8 cellular contexts compared by ENCODE assay signal in the genomic region with DNA sequence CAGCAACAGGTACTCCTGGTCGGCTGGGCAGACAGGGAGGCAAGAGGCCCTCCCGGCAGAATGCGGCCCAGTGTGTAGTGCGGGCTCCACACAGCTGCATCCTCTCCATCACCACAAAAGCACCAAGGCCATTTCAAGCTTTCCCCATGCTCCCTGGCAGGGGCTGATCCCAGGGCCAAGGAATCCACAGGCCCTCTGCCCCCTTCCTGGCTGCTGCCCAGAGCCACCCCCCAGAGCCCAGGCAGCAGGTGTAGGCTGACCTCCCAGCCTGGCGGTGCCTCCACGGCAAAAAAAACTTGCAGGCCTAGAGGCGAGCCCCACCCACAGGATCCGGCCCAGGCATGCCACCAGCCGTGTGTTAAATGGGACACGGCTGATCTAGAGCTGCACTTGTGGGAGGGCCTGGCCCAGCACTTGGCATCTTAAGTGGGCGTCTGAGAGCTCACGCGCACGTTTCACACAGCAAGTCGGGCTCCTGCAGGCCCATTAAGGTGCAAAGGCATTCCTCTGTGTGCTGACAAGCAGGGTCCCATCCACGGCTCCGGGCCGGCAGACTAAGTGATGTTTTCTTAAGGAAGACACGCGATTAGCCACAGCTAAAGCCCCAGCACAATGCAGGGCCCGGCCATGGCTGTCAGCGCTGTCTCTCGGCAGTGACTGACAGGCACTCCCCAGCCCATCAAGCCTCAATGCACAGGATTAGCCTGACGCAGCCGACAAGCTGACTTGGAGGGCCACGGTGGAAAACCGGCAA. TPM values are rescaled to one million over a fixed set of nuclear protein-coding genes. Genes with fewer than 3 reads are reported as not detected.
DNase-seq lines count a peak whose midpoint lies in the region; ATAC-seq and TF ChIP-seq lines count a peak whose summit lies in the region.

No MANE protein-coding gene starts in this region.

- intact Hi-C loops in dorsolateral prefrontal cortex (cut with DNase I): no loop called here

- no peaks in the 10 kb centered on the region for H3K9me3 ChIP-seq in RWPE2 (ENCODE audit: severe bottlenecking)
- H3K9me3 ChIP-seq in osteoblast (ENCODE audit: low read depth, low read length): no peaks in the 10 kb centered on the region

- H3K4me2 ChIP-seq in GM23338 (no peak overlapping the region), osteoblast (ENCODE audit: insufficient read depth, low read length) (no peak overlapping the region)

- in situ Hi-C loops in brain microvascular endothelial cell (cut with HindIII; ENCODE audit: low pct_ligation_motif_present, low sequenced_read_pairs): no loop called here

- no peak; the same call in 2 of the 3 replicates for ATAC-seq in GM23338
- ATAC-seq in RWPE2 (ENCODE audit: low read depth): peak; percentile 50

- no peaks in the 10 kb centered on the region for H3K4me1 ChIP-seq in GM23338 (ENCODE audit: insufficient read depth)
- H3K4me1 ChIP-seq in RWPE2 (ENCODE audit: insufficient read depth, poor library complexity, severe bottlenecking): peaks cover 19% of the 10 kb centered on the region
- H3K4me1 ChIP-seq in osteoblast (ENCODE audit: insufficient read depth, low read length): peaks cover 39% of the 10 kb centered on the region

- no peaks in the 10 kb centered on the region for H3K9me2 ChIP-seq in GM23338 (ENCODE audit: insufficient read depth)

- H3F3A ChIP-seq in GM23338 (replicated peaks; ENCODE audit: low read depth): no peaks in the 10 kb centered on the region

- peaks cover 10% of the 10 kb centered on the region for H3K27me3 Mint-ChIP-seq in GM23338 (ENCODE audit: insufficient read depth, low read depth, poor library complexity)

- no peak overlapping the region for H3K4me3 Mint-ChIP-seq in GM23338

- no peak overlapping the region; the same call in 1 of the 2 replicates for H3K27ac ChIP-seq in GM23338 (ENCODE audit: low read depth)
- H3K27ac ChIP-seq in RWPE2 (ENCODE audit: poor library complexity, severe bottlenecking): peak overlapping the region; percentile 98
- peak overlapping the region in 7 of 59 donors; percentile 11 to 38 (median 23) for H3K27ac ChIP-seq in dorsolateral prefrontal cortex
- H3K27ac ChIP-seq in osteoblast (ENCODE audit: low read depth, low read length): no peak overlapping the region
- no peak overlapping the region for H3K27ac ChIP-seq in brain microvascular endothelial cell

- peaks cover 6% of the 10 kb centered on the region; the same call in 2 of the 3 replicates for H3K4me1 Mint-ChIP-seq in GM23338

- no peaks in the 10 kb centered on the region for H3K79me2 ChIP-seq in GM23338 (replicated peaks; ENCODE audit: insufficient read depth)
- no peaks in the 10 kb centered on the region for H3K79me2 ChIP-seq in osteoblast (ENCODE audit: insufficient read depth, low read length)

- H3K36me3 ChIP-seq in GM23338 (ENCODE audit: insufficient read depth): no peaks in the 10 kb centered on the region
- H3K36me3 ChIP-seq in RWPE2 (ENCODE audit: low read depth): peaks cover 6% of the 10 kb centered on the region; the same call in 1 of the 2 replicates
- H3K36me3 ChIP-seq in osteoblast (ENCODE audit: insufficient read depth, low read length): no peaks in the 10 kb centered on the region
- H3K36me3 ChIP-seq in brain microvascular endothelial cell (replicated peaks): no peaks in the 10 kb centered on the region

- TF ChIP-seq CTCF in GM23338 (conservative IDR thresholded peaks at IDR 0.05; ENCODE audit: low read depth in 2 of 2): no peak
- no peak for TF ChIP-seq CTCF in RWPE2 (IDR thresholded peaks at IDR 0.05; ENCODE audit: poor library complexity, severe bottlenecking)
- no peak for TF ChIP-seq CTCF in dorsolateral prefrontal cortex (IDR thresholded peaks at IDR 0.05 in 54 of 56, conservative IDR thresholded peaks at IDR 0.05 in 2 of 56; ENCODE audit: low read depth in 1 of 56, partially characterized antibody in 56 of 56)
- no peak for TF ChIP-seq CTCF in osteoblast (IDR thresholded peaks at IDR 0.05; ENCODE audit: extremely low read depth, low read depth, low read length)
- TF ChIP-seq CTCF in brain microvascular endothelial cell (IDR thresholded peaks at IDR 0.05; ENCODE audit: low read depth, low read length, missing control alignments): no peak
- TF ChIP-seq CTCF in foreskin fibroblast (IDR thresholded peaks at IDR 0.05; ENCODE audit: low read depth, low read length): no peak

- H4K20me1 ChIP-seq in GM23338 (replicated peaks; ENCODE audit: insufficient read depth) (no peaks in the 10 kb centered on the region), osteoblast (ENCODE audit: insufficient read depth, low read length) (no peaks in the 10 kb centered on the region)

- H3K27ac Mint-ChIP-seq in GM23338: no peak overlapping the region

- no peak overlapping the region for H2AFZ ChIP-seq in GM23338
- H2AFZ ChIP-seq in osteoblast (ENCODE audit: low read length): no peak overlapping the region

- H3K4me3 ChIP-seq in GM23338 (no peak overlapping the region), RWPE2 (ENCODE audit: severe bottlenecking) (no peak overlapping the region), dorsolateral prefrontal cortex (no peak overlapping the region), osteoblast (ENCODE audit: insufficient read depth, low read length) (no peak overlapping the region), brain microvascular endothelial cell (ENCODE audit: low read depth, low read length) (no peak overlapping the region), foreskin fibroblast (ENCODE audit: low read depth in 1 of 2, low read length in 2 of 2) (no peak overlapping the region)

- H3K27me3 ChIP-seq in GM23338 (ENCODE audit: insufficient read depth): no peaks in the 10 kb centered on the region
- no peaks in the 10 kb centered on the region for H3K27me3 ChIP-seq in RWPE2 (ENCODE audit: insufficient read depth, poor library complexity, severe bottlenecking)
- H3K27me3 ChIP-seq in dorsolateral prefrontal cortex: no peaks in the 10 kb centered on the region
- no peaks in the 10 kb centered on the region for H3K27me3 ChIP-seq in osteoblast (ENCODE audit: insufficient read depth, low read length)
- H3K27me3 ChIP-seq in brain microvascular endothelial cell (replicated peaks): no peaks in the 10 kb centered on the region

- peak; percentile 34 for DNase-seq in GM23338 (ENCODE audit: low spot score)
- DNase-seq in RWPE2 (ENCODE audit: low spot score): peak; percentile 66
- DNase-seq in dorsolateral prefrontal cortex: peak in 7 of 10 donors; percentile 20 to 63 (median 55)
- DNase-seq in osteoblast (ENCODE audit: insufficient read length, low spot score, missing footprints): peak; percentile 65
- DNase-seq in brain microvascular endothelial cell: no peak
- no peak for DNase-seq in OCI-M1 (lab: John Stamatoyannopoulos, UW)
- DNase-seq in HK-2 (ENCODE audit: unreplicated experiment): no peak
- DNase-seq in foreskin fibroblast: no peak

- no peaks in the 10 kb centered on the region for H3K9me3 Mint-ChIP-seq in GM23338

- no peaks in the 10 kb centered on the region for H3K36me3 Mint-ChIP-seq in GM23338 (ENCODE audit: low read depth)

TF ChIP-seq in GM23338, 12 proteins besides CTCF, POLR2A, EP300 and RAD21 (continues in another document):
- TF ChIP-seq EZH2phosphoT487 (IDR thresholded peaks at IDR 0.05; ENCODE audit: unreplicated experiment): no peak
- no peak for TF ChIP-seq JUNB (IDR thresholded peaks at IDR 0.05; ENCODE audit: unreplicated experiment)

RNA-seq across cellular contexts. Expression of a gene that starts 19.8 kb away (rescaled TPM):
- 19.2 and 27.8 TPM in 2 replicates for total RNA-seq in GM23338 (2014; rRNA removed; shearing (Covaris generic))
- 15.2 and 17.4 TPM in 2 replicates for polyA plus RNA-seq in GM23338 (2016; fragmentation: Nextera tagmentation; extraction: Ambion mirVana)
- total RNA-seq in dorsolateral prefrontal cortex (10 to 100 TPM in 25 of 120 experiments, 1 to 10 TPM in 95; 4.8 to 17.5 (median 8.3) TPM), osteoblast (4.0 and 5.6 TPM in 2 replicates)

RNA-seq across cellular contexts. Expression of a gene that starts 19.8 kb away (rescaled TPM):
- total RNA-seq in GM23338 (2014; rRNA removed; shearing (Covaris generic)): 17.4 and 19.2 TPM in 2 replicates
- polyA plus RNA-seq in GM23338 (2016; fragmentation: Nextera tagmentation; extraction: Ambion mirVana): 7.8 and 9.4 TPM in 2 replicates
- total RNA-seq in dorsolateral prefrontal cortex (10 to 100 TPM; 15.9 to 53.5 (median 30.1) TPM), osteoblast (10.3 and 11.9 TPM in 2 replicates)

Comparison
In these comparisons a context has a peak if more than half of its experiments do, and no peak if none do; other contexts are left out.
1. DNase-seq: peak in GM23338 (single experiment), RWPE2 (single experiment), dorsolateral prefrontal cortex (7 of 10) and osteoblast (single experiment); none in brain microvascular endothelial cell (single experiment), OCI-M1 (single experiment), HK-2 (single experiment) and foreskin fibroblast (0 of 2).